Comparison of ENCODE assay signal across 16 cellular contexts in genomic region chr12:107522692-107523477, GRCh38.
DNase-seq lines count a peak whose midpoint lies in the region; ATAC-seq, FAIRE-seq and TF ChIP-seq lines count a peak whose summit lies in the region.
"Had no signal": no experiment of that assay in that cellular context is flagged by ENCODE, and none has a peak within 500 bp of the region (broad histone marks: within the 10 kb centered on the region; RNA-seq: fewer than 3 reads in every experiment).

No MANE protein-coding gene starts in this region.

- RAD21 ChIA-PET in GM12878 (lab: Charles Lee; ENCODE audit: unreplicated experiment), result no interaction called here

- CTCF ChIA-PET in GM12878 (lab: Yijun Ruan, JAX), result interaction anchor here (0.6 to 1.2 kb wide), 3 partner anchors 10 to 86 kb away, joined by 3 to 4 read pairs (median 3); no protein-coding TSS in a partner anchor
- CTCF ChIA-PET in HepG2 (lab: Yijun Ruan, JAX; ENCODE audit: low intra/inter-chr PET ratio, low total read pairs), result interaction anchor here (1.2 kb wide), 1 partner anchor 85 kb away, joined by 3 read pairs; no protein-coding TSS in a partner anchor

- H3K36me3 ChIP-seq in GM12878 (ENCODE audit: control insufficient read depth in 2 of 2, insufficient read depth in 2 of 2, low read length in 1 of 2) (no peaks in the 10 kb centered on the region), HepG2 (replicated peaks in 1 of 2; ENCODE audit: control insufficient read depth in 1 of 2, insufficient read depth in 2 of 2, low read length in 2 of 2) (no peaks in the 10 kb centered on the region), adrenal gland (replicated peaks in 1 of 2) (no peaks in the 10 kb centered on the region)
- H3K36me3 ChIP-seq: Peyer's patch had no signal

- H3K4me2 ChIP-seq in GM12878 (ENCODE audit: control insufficient read depth, insufficient read depth), result no peak overlapping the region
- no peak overlapping the region for H3K4me2 ChIP-seq in HepG2 (ENCODE audit: low read depth, low read length)
- H3K4me2 ChIP-seq: smooth muscle cell had no signal

- H3K4me3 ChIP-seq in GM12878, result no peak overlapping the region
- H3K4me3 ChIP-seq in HepG2 (replicated peaks in 1 of 3; ENCODE audit: insufficient read depth in 1 of 3, low read depth in 2 of 3, low read length in 3 of 3), result no peak overlapping the region
- H3K4me3 ChIP-seq in adrenal gland, result no peak overlapping the region
- H3K4me3 ChIP-seq: Peyer's patch, smooth muscle cell had no signal

- peak; percentile 23 for DNase-seq in DMS 273 (lab: John Stamatoyannopoulos, UW; ENCODE audit: unreplicated experiment)
- no peak for DNase-seq in DMS 273 treated with DMSO at 0.1 percent for 48 hours (lab: John Stamatoyannopoulos, UW)
- DNase-seq in HT-29 (ENCODE audit: low spot score), result peak; percentile 5
- no peak for DNase-seq in GM12878 (ENCODE audit: low read depth, low spot score)
- DNase-seq in HepG2 (ENCODE audit: low spot score), result peak; percentile 20
- no peak for DNase-seq in NCI-H2227 (lab: John Stamatoyannopoulos, UW; ENCODE audit: unreplicated experiment)
- no peak for DNase-seq in adrenal gland
- DNase-seq: 8988T; activated CD8-positive, alpha-beta memory T cell treated with anti-CD3 and anti-CD28 coated beads, Interleukin-2, amount 50 U/mL, for 48 hours; amniotic stem cell; effector memory CD4-positive, alpha-beta T cell; naive thymus-derived CD8-positive, alpha-beta T cell; Peyer's patch; T-helper 9 cell had no signal

- no peak for TF ChIP-seq RAD21 in GM12878 (IDR thresholded peaks at IDR 0.05; ENCODE audit: insufficient read depth, low read depth, low read length)
- TF ChIP-seq RAD21 in HepG2 (CRISPR knock-in tag; IDR thresholded peaks at IDR 0.05), result no peak

- TF ChIP-seq CTCF in GM12878 (IDR thresholded peaks at IDR 0.05 in 2 of 3, conservative IDR thresholded peaks at IDR 0.05 in 1 of 3; ENCODE audit: control insufficient read depth in 2 of 3, extremely low read depth in 1 of 3, insufficient read depth in 1 of 3, low read depth in 3 of 3, low read length in 3 of 3), result peak; percentile 10 to 15 (median 12); a peak in 3 of 6 replicates
- peak; percentile 45 for TF ChIP-seq CTCF in HepG2 (CRISPR knock-in tag; IDR thresholded peaks at IDR 0.05)
- peak in 1 of 6 experiments; percentile 7 for TF ChIP-seq CTCF in adrenal gland (IDR thresholded peaks at IDR 0.05)

- POLR2A ChIA-PET in GM12878 (lab: Charles Lee), result no interaction called here
- POLR2A ChIA-PET in HepG2 (lab: Yijun Ruan, JAX), result no interaction called here

- TF ChIP-seq POLR2A in GM12878 (IDR thresholded peaks at IDR 0.05; ENCODE audit: low read depth, low read length), result no peak
- no peak for TF ChIP-seq POLR2A in HepG2 (IDR thresholded peaks at IDR 0.05; ENCODE audit: insufficient read depth in 1 of 2, low read depth in 2 of 2, low read length in 2 of 2)
- TF ChIP-seq POLR2A in adrenal gland (IDR thresholded peaks at IDR 0.05), result no peak

- ATAC-seq in GM12878 (no peak), HepG2 (peak; percentile 53; the same call in 2 of the 3 replicates), GM18867 (IDR thresholded peaks at IDR 0.05; ENCODE audit: unreplicated experiment) (no peak)
- ATAC-seq: naive thymus-derived CD8-positive, alpha-beta T cell had no signal

- no peaks in the 10 kb centered on the region for H3K79me2 ChIP-seq in GM12878 (ENCODE audit: control insufficient read depth, insufficient read depth, low read length)
- H3K79me2 ChIP-seq in HepG2 (ENCODE audit: insufficient read depth, low read length), result no peaks in the 10 kb centered on the region

- H4K20me1 ChIP-seq in GM12878 (ENCODE audit: control insufficient read depth, insufficient read depth) (no peaks in the 10 kb centered on the region), HepG2 (ENCODE audit: insufficient read depth, low read length) (no peaks in the 10 kb centered on the region)

- SMC1A ChIA-PET in GM12878 (lab: Charles Lee; ENCODE audit: uncharacterized antibody, unreplicated experiment), result no interaction called here

- H3K4me1 ChIP-seq in GM12878 (ENCODE audit: control insufficient read depth, insufficient read depth, low read length) (no peaks in the 10 kb centered on the region), HepG2 (ENCODE audit: insufficient read depth, low read length) (peaks cover 39% of the 10 kb centered on the region), adrenal gland (replicated peaks in 1 of 2) (no peaks in the 10 kb centered on the region)
- H3K4me1 ChIP-seq: Peyer's patch had no signal

- in situ Hi-C loops in GM12878 (cut with MboI) (no loop called here), HepG2 (cut with HindIII; ENCODE audit: extremely low pct_ligation_motif_present, low pct_unique_long_range_greater_than_20kb) (no loop called here)

- H3K27me3 ChIP-seq in GM12878 (replicated peaks in 1 of 2; ENCODE audit: control insufficient read depth in 2 of 2, insufficient read depth in 2 of 2, low read length in 1 of 2) (no peaks in the 10 kb centered on the region), HepG2 (ENCODE audit: control insufficient read depth in 1 of 2, insufficient read depth in 2 of 2, low read length in 2 of 2) (no peaks in the 10 kb centered on the region), adrenal gland (no peaks in the 10 kb centered on the region)
- H3K27me3 ChIP-seq: Peyer's patch had no signal

- 28% methylated on average over 3 of the region's 3 CpGs for WGBS in GM12878 (ENCODE audit: insufficient coverage, insufficient replicate concordance, low lambda C conversion rate, missing lambda C conversion rate)
- 62% methylated on average over 3 of the region's 3 CpGs for WGBS in HepG2 (ENCODE audit: low lambda C conversion rate)
- 81 to 93% (median 83%) methylated on average over 3 of the region's 3 CpGs for WGBS in adrenal gland, 4 donors

- H2AFZ ChIP-seq in GM12878 (ENCODE audit: control insufficient read depth, low read depth, low read length) (no peak overlapping the region), HepG2 (ENCODE audit: low read length) (no peak overlapping the region)

- intact Hi-C loops in GM12878 (cut with micrococcal nuclease; ENCODE audit: unreplicated experiment), result no loop called here
- intact Hi-C loops in HepG2 (cut with micrococcal nuclease; ENCODE audit: unreplicated experiment), result no loop called here
- intact Hi-C loops in adrenal gland (cut with DNase I), result no loop called here

- FAIRE-seq in GM12878 (lab: Jason Lieb, UNC), result no peak
- no peak for FAIRE-seq in HepG2 (lab: Jason Lieb, UNC)

- H3K9ac ChIP-seq in GM12878 (ENCODE audit: control insufficient read depth, insufficient read depth, low read length) (no peak overlapping the region), HepG2 (ENCODE audit: insufficient read depth, low read depth, low read length) (no peak overlapping the region)

- H3K9me3 ChIP-seq in GM12878 (replicated peaks; ENCODE audit: control insufficient read depth, insufficient read depth, low read length), result no peaks in the 10 kb centered on the region; the same call in 2 of the 3 replicates
- no peaks in the 10 kb centered on the region for H3K9me3 ChIP-seq in HepG2 (ENCODE audit: low read length)
- H3K9me3 ChIP-seq in adrenal gland (replicated peaks in 1 of 3), result no peaks in the 10 kb centered on the region
- H3K9me3 ChIP-seq: Peyer's patch had no signal

- TF ChIP-seq EP300 in GM12878 (IDR thresholded peaks at IDR 0.05; ENCODE audit: borderline replicate concordance in 1 of 2, control insufficient read depth in 1 of 2, low read depth in 2 of 2, low read length in 2 of 2), result no peak
- TF ChIP-seq EP300 in HepG2 (IDR thresholded peaks at IDR 0.05; ENCODE audit: low read depth in 2 of 2, low read length in 2 of 2), result no peak
- TF ChIP-seq EP300 in HepG2 (CRISPR knock-in tag; IDR thresholded peaks at IDR 0.05; ENCODE audit: borderline replicate concordance), result no peak

- BruUV-seq in GM12878 (replicated peaks; lab: Mats Ljungman, UMichigan) (no TSS peak), HepG2 (replicated peaks; lab: Mats Ljungman, UMichigan) (no TSS peak)

- H3K27ac ChIP-seq in GM12878 (ENCODE audit: control insufficient read depth, insufficient read depth) (no peak overlapping the region), HepG2 (ENCODE audit: extremely low read length, insufficient read depth, low read length) (no peak overlapping the region), adrenal gland (no peak overlapping the region)
- H3K27ac ChIP-seq: Peyer's patch had no signal

TF ChIP-seq in GM12878, 131 proteins besides CTCF, POLR2A, EP300 and RAD21 (continues in another document):
- no peak for TF ChIP-seq TCF12 (IDR thresholded peaks at IDR 0.05; ENCODE audit: low read depth, low read length)
- no peak for TF ChIP-seq TBL1XR1 (IDR thresholded peaks at IDR 0.05; ENCODE audit: low read depth, low read length)
- no peak for TF ChIP-seq CREB1 (IDR thresholded peaks at IDR 0.05; ENCODE audit: low read depth)
- TF ChIP-seq ZSCAN29 (IDR thresholded peaks at IDR 0.05), result no peak
- no peak for TF ChIP-seq RELB (IDR thresholded peaks at IDR 0.05; ENCODE audit: low read depth)

TF ChIP-seq in HepG2, 621 proteins besides CTCF, POLR2A, EP300 and RAD21:
- peak; percentile 93 for TF ChIP-seq HNRNPK (IDR thresholded peaks at IDR 0.05; ENCODE audit: low read depth, low read length, poor library complexity, severe bottlenecking)
- peak; percentile 32; the same call in 1 of the 2 replicates for TF ChIP-seq STAG1 (CRISPR knock-in tag; IDR thresholded peaks at IDR 0.05)
- no peak for TF ChIP-seq ZNF513 (CRISPR knock-in tag; conservative IDR thresholded peaks at IDR 0.05)
- no peak for TF ChIP-seq LCORL (IDR thresholded peaks at IDR 0.05)
- TF ChIP-seq LCORL (CRISPR knock-in tag; IDR thresholded peaks at IDR 0.05), result no peak
- no peak for TF ChIP-seq ETV5 (CRISPR knock-in tag; IDR thresholded peaks at IDR 0.05; ENCODE audit: borderline replicate concordance)
- TF ChIP-seq SMC3 (IDR thresholded peaks at IDR 0.05; ENCODE audit: low read length), result 0 out of 2 replicates have a peak, but pooled peaks have one; percentile 5
- TF ChIP-seq PCBP1 (IDR thresholded peaks at IDR 0.05; ENCODE audit: borderline replicate concordance, low read depth, low read length), result 0 out of 2 replicates have a peak, but pooled peaks have one; percentile 73

Comparison
In these comparisons a context has a peak if more than half of its experiments do, and no peak if none do; other contexts are left out.
1. DNase-seq: peak in DMS 273 (single experiment), HT-29 (single experiment) and HepG2 (single experiment); none in DMS 273 treated with DMSO at 0.1 percent for 48 hours (single experiment), GM12878 (single experiment), NCI-H2227 (single experiment) and adrenal gland (0 of 7).